ENCODE assay signal across 8 cellular contexts in genomic region chr12:48105867-48106563, GRCh38. TPM values are rescaled to one million over a fixed set of nuclear protein-coding genes. Genes with fewer than 3 reads are reported as not detected.
A peak's percentile ranks its signal among the peaks of the same experiment; 100 is the strongest.
DNase-seq lines count a peak whose midpoint lies in the region; ATAC-seq, FAIRE-seq and TF ChIP-seq lines count a peak whose summit lies in the region.

Gene SENP1, minus strand, starts transcription at chr12:48106079. Its CDS starts 4,607 bp downstream, at chr12:48101472.

- CTCF ChIA-PET in WTC11 (lab: Charles Lee), result interaction anchor here (0.5 to 3.1 kb wide), 6 partner anchors 13 to 201 kb away, joined by 4 to 15 read pairs (median 7); partner anchors contain the start of genes ASB8, PFKM and VDR

- TF ChIP-seq CTCF in WTC11 (IDR thresholded peaks at IDR 0.05) (no peak), bronchial epithelial cell (IDR thresholded peaks at IDR 0.05; ENCODE audit: insufficient read depth, low read length, severe bottlenecking) (peak; percentile 17)

- POLR2A ChIA-PET in WTC11 (lab: Charles Lee), result interaction anchor here (1.0 to 3.2 kb wide), 3 partner anchors 13 to 201 kb away, joined by 6 to 16 read pairs (median 7); partner anchors contain the start of genes ASB8, PFKM and VDR

- no peaks in the 10 kb centered on the region for H3K36me3 Mint-ChIP-seq in WTC11

- H3K27me3 Mint-ChIP-seq in WTC11 (ENCODE audit: low read depth), result peaks cover 25% of the 10 kb centered on the region

- DNase-seq in ACHN, result peak; percentile 93
- peak; percentile 91 for DNase-seq in NCI-H226
- DNase-seq in WTC11 (ENCODE audit: low spot score), result peak; percentile 93
- peak; percentile 47 for DNase-seq in bronchial epithelial cell (ENCODE audit: low read depth)
- DNase-seq in iPS-NIHi7 (ENCODE audit: extremely low spot score), result peak; percentile 88
- DNase-seq in smooth muscle cell of the brain vasculature (ENCODE audit: low read depth, low spot score), result peak; percentile 69

- H3K4me1 Mint-ChIP-seq in WTC11, result peaks cover 16% of the 10 kb centered on the region

- no peaks in the 10 kb centered on the region for H3K27me3 ChIP-seq in bronchial epithelial cell (ENCODE audit: control insufficient read depth, insufficient read depth, low read length)

- peak within 1 kb of the TSS; percentile 44 for H3K4me3 ChIP-seq in bronchial epithelial cell (ENCODE audit: low read depth, low read length)

- no peak for FAIRE-seq in bronchial epithelial cell (lab: Jason Lieb, UNC)

- H3K4me3 Mint-ChIP-seq in WTC11, result peak within 1 kb of the TSS; percentile 93

- H3K9me3 Mint-ChIP-seq in WTC11, result no peaks in the 10 kb centered on the region

- no peaks in the 10 kb centered on the region for H3K36me3 ChIP-seq in bronchial epithelial cell (ENCODE audit: control insufficient read depth, insufficient read depth, low read length)

- ATAC-seq in GM18907 (IDR thresholded peaks at IDR 0.05; ENCODE audit: unreplicated experiment) (peak; percentile 74), HG03139 (IDR thresholded peaks at IDR 0.05; ENCODE audit: unreplicated experiment) (peak; percentile 60), WTC11 (peak; percentile 89)

- H3K27ac Mint-ChIP-seq in WTC11, result peak within 1 kb of the TSS; percentile 98

- in situ Hi-C loops in ACHN (cut with HindIII; ENCODE audit: low pct_ligation_motif_present, low pct_unique_long_range_greater_than_20kb, low sequenced_read_pairs), result no loop called here

TF ChIP-seq in WTC11, 78 proteins besides CTCF, POLR2A, EP300 and RAD21 (continues in another document):
- 0 out of 2 replicates have a peak, but pooled peaks have one; percentile 66 for TF ChIP-seq PREB (CRISPR knock-in tag; IDR thresholded peaks at IDR 0.05; ENCODE audit: borderline replicate concordance)
- no peak for TF ChIP-seq ZNF121 (CRISPR knock-in tag; IDR thresholded peaks at IDR 0.05)
- TF ChIP-seq GABPB1 (CRISPR knock-in tag; IDR thresholded peaks at IDR 0.05), result peak; percentile 87
- TF ChIP-seq AFF4 (CRISPR knock-in tag; IDR thresholded peaks at IDR 0.05; ENCODE audit: borderline replicate concordance), result 0 out of 2 replicates have a peak, but pooled peaks have one; percentile 28
- no peak for TF ChIP-seq MLX (CRISPR knock-in tag; IDR thresholded peaks at IDR 0.05)
- no peak for TF ChIP-seq CBFB (CRISPR knock-in tag; IDR thresholded peaks at IDR 0.05; ENCODE audit: low read depth)
- peak; percentile 71; the same call in 1 of the 2 replicates for TF ChIP-seq TEAD1 (CRISPR knock-in tag; IDR thresholded peaks at IDR 0.05)
- TF ChIP-seq ZNF219 (CRISPR knock-in tag; IDR thresholded peaks at IDR 0.05; ENCODE audit: borderline replicate concordance), result no peak; the same call in 1 of the 2 replicates
- TF ChIP-seq FOXK1 (CRISPR knock-in tag; IDR thresholded peaks at IDR 0.05), result peak; percentile 60; the same call in 1 of the 2 replicates
- peak; percentile 38; the same call in 1 of the 2 replicates for TF ChIP-seq MAX (CRISPR knock-in tag; IDR thresholded peaks at IDR 0.05)
- peak; percentile 41; the same call in 1 of the 2 replicates for TF ChIP-seq HMGA2 (CRISPR knock-in tag; IDR thresholded peaks at IDR 0.05)
- no peak for TF ChIP-seq SMAD4 (CRISPR knock-in tag; IDR thresholded peaks at IDR 0.05)
- TF ChIP-seq IRF1 (CRISPR knock-in tag; IDR thresholded peaks at IDR 0.05), result no peak
- no peak for TF ChIP-seq AR (CRISPR knock-in tag; IDR thresholded peaks at IDR 0.05)
- peak; percentile 61; the same call in 1 of the 2 replicates for TF ChIP-seq ETV6 (CRISPR knock-in tag; IDR thresholded peaks at IDR 0.05)
- TF ChIP-seq, protein P1, sequence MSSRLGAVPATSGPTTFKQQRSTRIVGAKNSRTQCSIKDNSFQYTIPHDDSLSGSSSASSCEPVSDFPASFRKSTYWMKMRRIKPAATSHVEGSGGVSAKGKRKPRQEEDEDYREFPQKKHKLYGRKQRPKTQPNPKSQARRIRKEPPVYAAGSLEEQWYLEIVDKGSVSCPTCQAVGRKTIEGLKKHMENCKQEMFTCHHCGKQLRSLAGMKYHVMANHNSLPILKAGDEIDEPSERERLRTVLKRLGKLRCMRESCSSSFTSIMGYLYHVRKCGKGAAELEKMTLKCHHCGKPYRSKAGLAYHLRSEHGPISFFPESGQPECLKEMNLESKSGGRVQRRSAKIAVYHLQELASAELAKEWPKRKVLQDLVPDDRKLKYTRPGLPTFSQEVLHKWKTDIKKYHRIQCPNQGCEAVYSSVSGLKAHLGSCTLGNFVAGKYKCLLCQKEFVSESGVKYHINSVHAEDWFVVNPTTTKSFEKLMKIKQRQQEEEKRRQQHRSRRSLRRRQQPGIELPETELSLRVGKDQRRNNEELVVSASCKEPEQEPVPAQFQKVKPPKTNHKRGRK (CRISPR knock-in tag; IDR thresholded peaks at IDR 0.05; ENCODE audit: borderline replicate concordance), result no peak

RNA-seq across cellular contexts. Expression of gene SENP1, which starts in this region (rescaled TPM):
- total RNA-seq in WTC11 (2021) (20.4 to 23.3 TPM (median 21.3 TPM) in 3 replicates), bronchial epithelial cell (10.2 and 10.8 TPM in 2 replicates)

Comparison
In these comparisons a context has a peak if more than half of its experiments do, and no peak if none do; other contexts are left out.
1. Peak in every context shown above with its lines: DNase-seq, ATAC-seq and H3K4me3 ChIP-seq.